In genomic region chr19:51000426-51000825, GRCh38 we compare ENCODE assay signal across 25 cellular contexts. TPM values are rescaled to one million over a fixed set of nuclear protein-coding genes. Genes with fewer than 3 reads are reported as not detected.
A peak's percentile ranks its signal among the peaks of the same experiment; 100 is the strongest.
DNase-seq lines count a peak whose midpoint lies in the region; ATAC-seq, FAIRE-seq and TF ChIP-seq lines count a peak whose summit lies in the region.
"Had no signal": no experiment of that assay in that cellular context is flagged by ENCODE, and none has a peak within 500 bp of the region (broad histone marks: within the 10 kb centered on the region; RNA-seq: fewer than 3 reads in every experiment).

No MANE protein-coding gene starts in this region.

- in situ Hi-C loops in K562 (cut with MboI) = no loop called here

- TSS peak; percentile 53 for BruUV-seq in HCT116 (replicated peaks; lab: Mats Ljungman, UMichigan)
- BruUV-seq in K562 (replicated peaks; lab: Mats Ljungman, UMichigan) = no TSS peak

- peak overlapping the region; percentile 77; the same call in 1 of the 2 replicates for H3K27ac ChIP-seq in HCT116 (ENCODE audit: low read depth, low read length)
- no peak overlapping the region for H3K27ac ChIP-seq in K562 (ENCODE audit: extremely low read depth, low read depth, low read length)
- H3K27ac ChIP-seq in esophagus squamous epithelium = peak overlapping the region in 3 of 4 donors; percentile 75 to 90 (median 82)
- peak overlapping the region in 14 of 21 experiments; percentile 13 to 85 (median 74) for H3K27ac ChIP-seq in skin epidermis
- H3K27ac ChIP-seq: BLaER1 treated with 17β-estradiol and CSF1 and Interleukin-3, amounts not matched to agents 10 nM and 100 nM; HL-60; SK-N-MC had no signal

- TF ChIP-seq EP300 in K562 (IDR thresholded peaks at IDR 0.05; ENCODE audit: low read length) = no peak

- CTCF ChIA-PET in HCT116 (lab: Charles Lee) (interaction anchor here (1.0 to 3.4 kb wide), 5 partner anchors 12 to 96 kb away, joined by 3 to 71 read pairs (median 3); partner anchors contain the start of gene KLK10), K562 (lab: Yijun Ruan, JAX; ENCODE audit: low intra/inter-chr PET ratio) (no interaction called here)
- CTCF ChIA-PET in activated CD4-positive, alpha-beta T cell treated with anti-CD3 and anti-CD28 coated beads for 36 hours (lab: Charles Lee) = no interaction called here

- intact Hi-C loops in HCT116 (cut with micrococcal nuclease) = loop anchor here (2.0 to 5.0 kb wide), 2 partner anchors 33 to 68 kb away; partner anchors contain the start of gene KLK6
- intact Hi-C loops in K562 (cut with micrococcal nuclease) = no loop called here
- intact Hi-C loops in esophagus squamous epithelium (cut with DNase I) = no loop called here
- intact Hi-C loops in activated CD4-positive, alpha-beta T cell treated with anti-CD3 and anti-CD28 coated beads for 36 hours (cut with DNase I, micrococcal nuclease) = no loop called here

- peaks cover 16 to 36% of the 10 kb centered on the region in 2 experiments for H3K4me1 ChIP-seq in HCT116 (ENCODE audit: control insufficient read depth in 1 of 2, insufficient read depth in 2 of 2, low read length in 2 of 2)
- H3K4me1 ChIP-seq in K562 (replicated peaks in 1 of 2; ENCODE audit: control insufficient read depth in 2 of 2, insufficient read depth in 2 of 2, low read length in 2 of 2) = peaks cover 19 to 32% of the 10 kb centered on the region in 2 experiments; a peak in 4 of 5 replicates
- peaks cover 4 to 30% (median 13%) of the 10 kb centered on the region in 3 donors for H3K4me1 ChIP-seq in esophagus squamous epithelium

- H3K27me3 ChIP-seq in HCT116 (ENCODE audit: insufficient read depth, low read length) (no peaks in the 10 kb centered on the region), K562 (ENCODE audit: control insufficient read depth in 2 of 2, insufficient read depth in 2 of 2, low read length in 2 of 2) (peaks cover 0 to 15% of the 10 kb centered on the region in 2 experiments; a peak in 3 of 5 replicates), esophagus squamous epithelium (peaks cover 0 to 56% (median 0%) of the 10 kb centered on the region in 4 donors)
- H3K27me3 ChIP-seq: BLaER1 treated with 17β-estradiol and CSF1 and Interleukin-3, amounts not matched to agents 10 nM and 100 nM had no signal

- POLR2A ChIA-PET in HCT116 (lab: Charles Lee) (interaction anchor here (0.9 to 2.6 kb wide), 5 partner anchors 13 to 67 kb away, joined by 3 to 49 read pairs (median 4); partner anchors contain the start of genes KLK10 and KLK7), K562 (lab: Yijun Ruan, JAX) (interaction anchor here (1.1 kb wide), 1 partner anchor 13 kb away, joined by 3 read pairs; no protein-coding TSS in a partner anchor)
- POLR2A ChIA-PET in activated CD4-positive, alpha-beta T cell treated with anti-CD3 and anti-CD28 coated beads for 36 hours (lab: Charles Lee) = no interaction called here

- H2AFZ ChIP-seq in HCT116 (ENCODE audit: low read depth, low read length, poor library complexity, severe bottlenecking) = no peak overlapping the region
- peak overlapping the region; percentile 97 for H2AFZ ChIP-seq in K562 (ENCODE audit: low read depth, low read length)

- no peaks in the 10 kb centered on the region for H3K9me2 ChIP-seq in HCT116 (ENCODE audit: insufficient read depth)

- H3K9me3 Mint-ChIP-seq in activated CD4-positive, alpha-beta T cell treated with anti-CD3 and anti-CD28 coated beads for 36 hours (ENCODE audit: low read depth) = no peaks in the 10 kb centered on the region
- peaks cover 0 to 3% of the 10 kb centered on the region in 2 donors for H3K9me3 Mint-ChIP-seq in stimulated activated naive B cell treated with anti-CD40 and anti-IgM and Interleukin-4, amounts not matched to agents 10 μg/mL and 1 μg/mL and 100 μg/mL, for 72 hours

- no peak for DNase-seq in HCT116 (ENCODE audit: low read depth, low spot score)
- DNase-seq in K562 (ENCODE audit: extremely low read depth in 1 of 4, low spot score in 3 of 4) = no peak
- no peak for DNase-seq in esophagus squamous epithelium (lab: John Stamatoyannopoulos, UW)
- no peak for DNase-seq in activated CD4-positive, alpha-beta T cell treated with anti-CD3 and anti-CD28 coated beads for 36 hours
- no peak for DNase-seq in stimulated activated naive B cell treated with anti-CD40 and anti-IgM and Interleukin-4, amounts not matched to agents 10 μg/mL and 1 μg/mL and 100 μg/mL, for 72 hours
- DNase-seq: Kasumi-1, MM.1S, NCI-H1092, NCI-H1436 treated with DMSO at 0.1 percent for 48 hours, NCI-H2029, NCI-H345, NCI-H524 treated with DMSO at 0.1 percent for 48 hours had no signal

- no peak overlapping the region for H3K4me3 Mint-ChIP-seq in activated CD4-positive, alpha-beta T cell treated with anti-CD3 and anti-CD28 coated beads for 36 hours
- no peak overlapping the region for H3K4me3 Mint-ChIP-seq in stimulated activated naive B cell treated with anti-CD40 and anti-IgM and Interleukin-4, amounts not matched to agents 10 μg/mL and 1 μg/mL and 100 μg/mL, for 72 hours

- no peaks in the 10 kb centered on the region for H3K9me3 ChIP-seq in HCT116 (ENCODE audit: control insufficient read depth in 1 of 2, insufficient read depth in 1 of 2, low read depth in 1 of 2, low read length in 2 of 2)
- H3K9me3 ChIP-seq in K562 (replicated peaks; ENCODE audit: control insufficient read depth, insufficient read depth, low read depth, low read length) = no peaks in the 10 kb centered on the region
- H3K9me3 ChIP-seq in esophagus squamous epithelium = no peaks in the 10 kb centered on the region
- H3K9me3 ChIP-seq: BLaER1 treated with 17β-estradiol and CSF1 and Interleukin-3, amounts not matched to agents 10 nM and 100 nM had no signal

- H3K9ac ChIP-seq in HCT116 (ENCODE audit: low read length) (peak overlapping the region; percentile 91), K562 (ENCODE audit: insufficient read depth in 1 of 2, low read depth in 2 of 2, low read length in 2 of 2) (peak overlapping the region in 1 of 2 experiments; percentile 53; a peak in 1 of 4 replicates)
- H3K9ac ChIP-seq: BLaER1 treated with 17β-estradiol and CSF1 and Interleukin-3, amounts not matched to agents 10 nM and 100 nM had no signal

- TF ChIP-seq POLR2A in HCT116 (IDR thresholded peaks at IDR 0.05; ENCODE audit: borderline replicate concordance, extremely low read depth, insufficient read depth, insufficient read length) (no peak), K562 (conservative IDR thresholded peaks at IDR 0.05) (no peak), esophagus squamous epithelium (IDR thresholded peaks at IDR 0.05) (no peak)

- no peak for TF ChIP-seq CTCF in HCT116 (IDR thresholded peaks at IDR 0.05 in 2 of 3, conservative IDR thresholded peaks at IDR 0.05 in 1 of 3; ENCODE audit: borderline replicate concordance in 1 of 3, insufficient read depth in 1 of 3, low read depth in 2 of 3, low read length in 2 of 3)
- TF ChIP-seq CTCF in K562 (IDR thresholded peaks at IDR 0.05 in 2 of 3, conservative IDR thresholded peaks at IDR 0.05 in 1 of 3; ENCODE audit: insufficient read depth in 2 of 3, low read depth in 1 of 3, low read length in 3 of 3) = no peak
- TF ChIP-seq CTCF in esophagus squamous epithelium (IDR thresholded peaks at IDR 0.05) = no peak

- 51% methylated on average over 10 of the region's 10 CpGs for WGBS in K562 (ENCODE audit: insufficient coverage, low coverage, missing lambda C conversion rate)
- WGBS in esophagus squamous epithelium, 2 donors = 40 to 50% methylated on average over 1 of the region's 10 CpGs

- H3K36me3 Mint-ChIP-seq in activated CD4-positive, alpha-beta T cell treated with anti-CD3 and anti-CD28 coated beads for 36 hours (ENCODE audit: low read depth) = no peaks in the 10 kb centered on the region
- H3K36me3 Mint-ChIP-seq in stimulated activated naive B cell treated with anti-CD40 and anti-IgM and Interleukin-4, amounts not matched to agents 10 μg/mL and 1 μg/mL and 100 μg/mL, for 72 hours = no peaks in the 10 kb centered on the region
- H3K36me3 Mint-ChIP-seq: IgD-negative memory B cell had no signal

- FAIRE-seq in K562 (lab: Jason Lieb, UNC) = no peak
- FAIRE-seq: D721Med, GM12892, GM18507, H54 had no signal

- H3K36me3 ChIP-seq in HCT116 (ENCODE audit: control insufficient read depth in 1 of 2, insufficient read depth in 2 of 2, low read length in 2 of 2) (peaks cover 0 to 6% of the 10 kb centered on the region in 2 experiments; a peak in 1 of 4 replicates), K562 (ENCODE audit: control insufficient read depth, insufficient read depth, low read length) (no peaks in the 10 kb centered on the region), esophagus squamous epithelium (no peaks in the 10 kb centered on the region)
- H3K36me3 ChIP-seq: BLaER1 treated with 17β-estradiol and CSF1 and Interleukin-3, amounts not matched to agents 10 nM and 100 nM had no signal

- no peak for TF ChIP-seq RAD21 in HCT116 (IDR thresholded peaks at IDR 0.05; ENCODE audit: low read depth)
- no peak for TF ChIP-seq RAD21 in K562 (CRISPR knock-in tag; conservative IDR thresholded peaks at IDR 0.05 in 1 of 2, IDR thresholded peaks at IDR 0.05 in 1 of 2)

- H3K27me3 Mint-ChIP-seq in activated CD4-positive, alpha-beta T cell treated with anti-CD3 and anti-CD28 coated beads for 36 hours = peaks cover 27% of the 10 kb centered on the region
- H3K27me3 Mint-ChIP-seq in stimulated activated naive B cell treated with anti-CD40 and anti-IgM and Interleukin-4, amounts not matched to agents 10 μg/mL and 1 μg/mL and 100 μg/mL, for 72 hours = peaks cover 52 to 69% of the 10 kb centered on the region in 2 donors

- H3K9me1 ChIP-seq in K562 (ENCODE audit: control insufficient read depth, insufficient read depth, low read length) = no peaks in the 10 kb centered on the region

- no peaks in the 10 kb centered on the region for H3K4me1 Mint-ChIP-seq in activated CD4-positive, alpha-beta T cell treated with anti-CD3 and anti-CD28 coated beads for 36 hours
- H3K4me1 Mint-ChIP-seq in stimulated activated naive B cell treated with anti-CD40 and anti-IgM and Interleukin-4, amounts not matched to agents 10 μg/mL and 1 μg/mL and 100 μg/mL, for 72 hours = peaks cover 0 to 5% of the 10 kb centered on the region in 2 donors

- peaks cover 11% of the 10 kb centered on the region; the same call in 1 of the 2 replicates for H3K79me2 ChIP-seq in HCT116 (ENCODE audit: insufficient read depth, low read length)
- H3K79me2 ChIP-seq in K562 (ENCODE audit: control insufficient read depth, insufficient read depth, low read length) = no peaks in the 10 kb centered on the region

- RAD21 ChIA-PET in HCT116 (lab: Charles Lee; ENCODE audit: low non-redundant PET in 1 of 2, low total read pairs in 2 of 2, uncharacterized antibody in 2 of 2, unreplicated experiment in 2 of 2) = no interaction called here

- H4K20me1 ChIP-seq in HCT116 (ENCODE audit: insufficient read depth) (no peaks in the 10 kb centered on the region), K562 (replicated peaks; ENCODE audit: control insufficient read depth, insufficient read depth, low read length) (no peaks in the 10 kb centered on the region)
- H4K20me1 ChIP-seq: BLaER1 treated with 17β-estradiol and CSF1 and Interleukin-3, amounts not matched to agents 10 nM and 100 nM had no signal

- ATAC-seq in HCT116 (no peak), K562 (no peak), HG03442 (IDR thresholded peaks at IDR 0.05; ENCODE audit: unreplicated experiment) (no peak)
- no peak for ATAC-seq in activated CD4-positive, alpha-beta T cell treated with anti-CD3 and anti-CD28 coated beads for 36 hours
- no peak for ATAC-seq in stimulated activated naive B cell treated with anti-CD40 and anti-IgM and Interleukin-4, amounts not matched to agents 10 μg/mL and 1 μg/mL and 100 μg/mL, for 72 hours (replicated peaks)
- ATAC-seq: Panc1, Right ventricle myocardium inferior had no signal

- H3K4me2 ChIP-seq in HCT116 (ENCODE audit: low read length) = peak overlapping the region; percentile 100
- H3K4me2 ChIP-seq in K562 (ENCODE audit: insufficient read depth, low read length) = peak overlapping the region; percentile 29
- H3K4me2 ChIP-seq: BLaER1 treated with 17β-estradiol and CSF1 and Interleukin-3, amounts not matched to agents 10 nM and 100 nM had no signal

- H3K27ac Mint-ChIP-seq in activated CD4-positive, alpha-beta T cell treated with anti-CD3 and anti-CD28 coated beads for 36 hours = no peak overlapping the region
- no peak overlapping the region for H3K27ac Mint-ChIP-seq in stimulated activated naive B cell treated with anti-CD40 and anti-IgM and Interleukin-4, amounts not matched to agents 10 μg/mL and 1 μg/mL and 100 μg/mL, for 72 hours
- H3K27ac Mint-ChIP-seq: IgD-negative memory B cell had no signal

- H3K4me3 ChIP-seq in HCT116 (replicated peaks in 1 of 2; ENCODE audit: low read depth in 1 of 2, low read length in 2 of 2) (peak overlapping the region; percentile 78 to 88), K562 (no peak overlapping the region), esophagus squamous epithelium (peak overlapping the region; percentile 37 to 49 (median 40)), skin epidermis (peak overlapping the region; percentile 3 to 38 (median 25))
- H3K4me3 ChIP-seq: BLaER1 treated with 17β-estradiol and CSF1 and Interleukin-3, amounts not matched to agents 10 nM and 100 nM; SK-N-MC had no signal

RNA-seq across cellular contexts. Expression of gene KLK8, which starts 1.0 kb away (rescaled TPM):
- total RNA-seq in HCT116 (2021; ENCODE audit: unreplicated experiment) = 92.8 TPM
- 149 and 150 TPM in 2 replicates for polyA plus RNA-seq in HCT116 (2012)
- total RNA-seq in K562 (2011; cell fraction: chromatin; rRNA removed; ENCODE audit: low replicate concordance) = 0.93 TPM in 1 of 2 replicates, not detected in the other
- 0.66 and 2.2 TPM in 2 replicates for total RNA-seq in K562 (2011; cell fraction: nucleolus; rRNA removed)
- 1.2 and 3.7 TPM in 2 replicates for total RNA-seq in K562 (2011; cell fraction: nucleoplasm; rRNA removed)
- total RNA-seq in K562 (2014; rRNA removed) = 0.45 TPM in 1 of 2 replicates, not detected in the other
- 0.40 TPM in 1 of 2 replicates, not detected in the other for total RNA-seq in K562 (2014; rRNA removed; fragmentation: Illumina TruSeq; extraction: Trizol)
- 0.41 and 0.76 TPM in 2 replicates for total RNA-seq in K562 (2015; rRNA removed; fragmentation: Illumina TruSeq; extraction: Trizol)
- 1.4 TPM in 2 replicates for total RNA-seq in K562 (2021)
- polyA plus RNA-seq in K562 (2011; rRNA removed) = 0.62 and 0.79 TPM in 2 replicates
- 0.65 and 1.9 TPM in 2 replicates for polyA plus RNA-seq in K562 (2011; cell fraction: cytosol; rRNA removed)
- 0.72 and 2.0 TPM in 2 replicates for polyA plus RNA-seq in K562 (2011; cell fraction: nucleus; rRNA removed)
- polyA plus RNA-seq in K562 (2012) = 1.6 and 3.0 TPM in 2 replicates
- polyA plus RNA-seq in K562 (2014; fragmentation: Illumina TruSeq; extraction: Trizol) = 0.44 and 0.49 TPM in 2 replicates
- polyA plus RNA-seq in K562 (2014; fragmentation: Nextera tagmentation; extraction: Ambion mirVana) = 1 to 10 TPM in 1 of 2 experiments, under 1 TPM in 1; 0.37 to 1.7 TPM
- polyA plus RNA-seq in K562 (2014; rRNA removed) = 1.1 and 1.4 TPM in 2 replicates
- not detected in 2 replicates for polyA minus RNA-seq in K562 (2011; rRNA and poly(A)+ RNA removed)
- polyA minus RNA-seq in K562 (2011; cell fraction: cytosol; rRNA and poly(A)+ RNA removed) = not detected in 2 replicates
- 0.67 TPM in 1 of 2 replicates, not detected in the other for polyA minus RNA-seq in K562 (2011; cell fraction: nucleus; rRNA and poly(A)+ RNA removed)
- 100 to 1,000 TPM in 3 of 4 donors, 10 to 100 TPM in 1; 32.8 to 235 (median 191) TPM for total RNA-seq in esophagus squamous epithelium
- not detected for total RNA-seq in activated CD4-positive, alpha-beta T cell treated with anti-CD3 and anti-CD28 coated beads for 36 hours
- total RNA-seq: HT1080, Right ventricle myocardium inferior had no signal
- polyA plus RNA-seq: IgD-negative memory B cell had no signal

RNA-seq across cellular contexts. Expression of gene KLK7, which starts 16.7 kb away (rescaled TPM):
- total RNA-seq in HCT116 (2021; ENCODE audit: unreplicated experiment) = 30.5 TPM
- polyA plus RNA-seq in HCT116 (2012) = 31.4 and 34.2 TPM in 2 replicates
- not detected in 2 replicates for total RNA-seq in K562 (2011; cell fraction: chromatin; rRNA removed; ENCODE audit: low replicate concordance)
- total RNA-seq in K562 (2011; cell fraction: nucleolus; rRNA removed) = not detected in 2 replicates
- total RNA-seq in K562 (2011; cell fraction: nucleoplasm; rRNA removed) = not detected in 2 replicates
- total RNA-seq in K562 (2014; rRNA removed) = not detected in 2 replicates
- not detected in 2 replicates for total RNA-seq in K562 (2014; rRNA removed; fragmentation: Illumina TruSeq; extraction: Trizol)
- total RNA-seq in K562 (2015; rRNA removed; fragmentation: Illumina TruSeq; extraction: Trizol) = not detected in 2 replicates
- not detected in 2 replicates for total RNA-seq in K562 (2021)
- polyA plus RNA-seq in K562 (2011; rRNA removed) = not detected in 2 replicates
- 0.06 TPM in 1 of 2 replicates, not detected in the other for polyA plus RNA-seq in K562 (2011; cell fraction: cytosol; rRNA removed)
- polyA plus RNA-seq in K562 (2011; cell fraction: nucleus; rRNA removed) = not detected in 2 replicates
- polyA plus RNA-seq in K562 (2012) = 0.08 TPM in 1 of 2 replicates, not detected in the other
- not detected in 2 replicates for polyA plus RNA-seq in K562 (2014; fragmentation: Illumina TruSeq; extraction: Trizol)
- polyA plus RNA-seq in K562 (2014; fragmentation: Nextera tagmentation; extraction: Ambion mirVana) = under 1 TPM in 1 of 2 experiments, not detected in 1; 0.03 TPM
- polyA plus RNA-seq in K562 (2014; rRNA removed) = not detected in 2 replicates
- not detected in 2 replicates for polyA minus RNA-seq in K562 (2011; rRNA and poly(A)+ RNA removed)
- not detected in 2 replicates for polyA minus RNA-seq in K562 (2011; cell fraction: cytosol; rRNA and poly(A)+ RNA removed)
- polyA minus RNA-seq in K562 (2011; cell fraction: nucleus; rRNA and poly(A)+ RNA removed) = not detected in 2 replicates
- 100 to 1,000 TPM in 3 of 4 donors, 1 to 10 TPM in 1; 9.5 to 309 (median 198) TPM for total RNA-seq in esophagus squamous epithelium
- not detected for total RNA-seq in activated CD4-positive, alpha-beta T cell treated with anti-CD3 and anti-CD28 coated beads for 36 hours
- total RNA-seq: HT1080, Right ventricle myocardium inferior had no signal
- polyA plus RNA-seq: IgD-negative memory B cell had no signal

RNA-seq across cellular contexts. Expression of gene KLK10, which starts 19.1 kb away (rescaled TPM):
- total RNA-seq in HCT116 (2021; ENCODE audit: unreplicated experiment) (33.6 TPM), K562 (2014; rRNA removed) (not detected in 2 replicates), K562 (2014; rRNA removed; fragmentation: Illumina TruSeq; extraction: Trizol) (not detected in 2 replicates), K562 (2015; rRNA removed; fragmentation: Illumina TruSeq; extraction: Trizol) (not detected in 2 replicates), K562 (2021) (0.11 TPM in 1 of 2 replicates, not detected in the other), esophagus squamous epithelium (100 to 1,000 TPM in 3 of 4 donors, 10 to 100 TPM in 1; 73.4 to 816 (median 310) TPM)
- polyA plus RNA-seq in HCT116 (2012) = 37.4 and 37.8 TPM in 2 replicates
- not detected in 2 replicates for total RNA-seq in K562 (2011; cell fraction: chromatin; rRNA removed; ENCODE audit: low replicate concordance)
- not detected in 2 replicates for total RNA-seq in K562 (2011; cell fraction: nucleolus; rRNA removed)
- total RNA-seq in K562 (2011; cell fraction: nucleoplasm; rRNA removed) = 0.46 TPM in 1 of 2 replicates, not detected in the other
- polyA plus RNA-seq in K562 (2011; rRNA removed) (not detected in 2 replicates), K562 (2014; fragmentation: Illumina TruSeq; extraction: Trizol) (not detected in 2 replicates), K562 (2014; fragmentation: Nextera tagmentation; extraction: Ambion mirVana) (not detected), K562 (2014; rRNA removed) (not detected in 2 replicates)
- polyA plus RNA-seq in K562 (2011; cell fraction: cytosol; rRNA removed) = 0.18 TPM in 1 of 2 replicates, not detected in the other
- polyA plus RNA-seq in K562 (2011; cell fraction: nucleus; rRNA removed) = not detected in 2 replicates
- polyA plus RNA-seq in K562 (2012) = 0.03 and 0.08 TPM in 2 replicates
- not detected in 2 replicates for polyA minus RNA-seq in K562 (2011; rRNA and poly(A)+ RNA removed)
- not detected in 2 replicates for polyA minus RNA-seq in K562 (2011; cell fraction: cytosol; rRNA and poly(A)+ RNA removed)
- not detected in 2 replicates for polyA minus RNA-seq in K562 (2011; cell fraction: nucleus; rRNA and poly(A)+ RNA removed)
- not detected for total RNA-seq in activated CD4-positive, alpha-beta T cell treated with anti-CD3 and anti-CD28 coated beads for 36 hours
- total RNA-seq: HT1080, Right ventricle myocardium inferior had no signal
- polyA plus RNA-seq: IgD-negative memory B cell had no signal

RNA-seq across cellular contexts. Expression of gene KLK11, which starts 26.0 kb away (rescaled TPM):
- not detected for total RNA-seq in HCT116 (2021; ENCODE audit: unreplicated experiment)
- 1.5 and 1.6 TPM in 2 replicates for polyA plus RNA-seq in HCT116 (2012)
- not detected in 2 replicates for total RNA-seq in K562 (2011; cell fraction: chromatin; rRNA removed; ENCODE audit: low replicate concordance)
- not detected in 2 replicates for total RNA-seq in K562 (2011; cell fraction: nucleolus; rRNA removed)
- total RNA-seq in K562 (2011; cell fraction: nucleoplasm; rRNA removed) = not detected in 2 replicates
- not detected in 2 replicates for total RNA-seq in K562 (2014; rRNA removed)
- total RNA-seq in K562 (2014; rRNA removed; fragmentation: Illumina TruSeq; extraction: Trizol) = not detected in 2 replicates
- total RNA-seq in K562 (2015; rRNA removed; fragmentation: Illumina TruSeq; extraction: Trizol) = not detected in 2 replicates
- not detected in 2 replicates for total RNA-seq in K562 (2021)
- not detected in 2 replicates for polyA plus RNA-seq in K562 (2011; rRNA removed)
- not detected in 2 replicates for polyA plus RNA-seq in K562 (2011; cell fraction: cytosol; rRNA removed)
- polyA plus RNA-seq in K562 (2011; cell fraction: nucleus; rRNA removed) = not detected in 2 replicates
- not detected in 2 replicates for polyA plus RNA-seq in K562 (2012)
- polyA plus RNA-seq in K562 (2014; fragmentation: Illumina TruSeq; extraction: Trizol) = not detected in 2 replicates
- polyA plus RNA-seq in K562 (2014; fragmentation: Nextera tagmentation; extraction: Ambion mirVana) = not detected
- polyA plus RNA-seq in K562 (2014; rRNA removed) = not detected in 2 replicates
- polyA minus RNA-seq in K562 (2011; rRNA and poly(A)+ RNA removed) = not detected in 2 replicates
- polyA minus RNA-seq in K562 (2011; cell fraction: cytosol; rRNA and poly(A)+ RNA removed) = not detected in 2 replicates
- not detected in 2 replicates for polyA minus RNA-seq in K562 (2011; cell fraction: nucleus; rRNA and poly(A)+ RNA removed)
- 100 to 1,000 TPM; 171 to 460 (median 244) TPM for total RNA-seq in esophagus squamous epithelium
- not detected for total RNA-seq in activated CD4-positive, alpha-beta T cell treated with anti-CD3 and anti-CD28 coated beads for 36 hours
- total RNA-seq: HT1080, Right ventricle myocardium inferior had no signal
- polyA plus RNA-seq: IgD-negative memory B cell had no signal

RNA-seq across cellular contexts. Expression of gene KLK6, which starts 31.0 kb away (rescaled TPM):
- total RNA-seq in HCT116 (2021; ENCODE audit: unreplicated experiment) (40.5 TPM), K562 (2014; rRNA removed) (not detected in 2 replicates), K562 (2014; rRNA removed; fragmentation: Illumina TruSeq; extraction: Trizol) (not detected in 2 replicates), K562 (2015; rRNA removed; fragmentation: Illumina TruSeq; extraction: Trizol) (not detected in 2 replicates), K562 (2021) (not detected in 2 replicates), esophagus squamous epithelium (100 to 1,000 TPM in 2 of 4 donors, 10 to 100 TPM in 1, 1 to 10 TPM in 1; 6.1 to 160 (median 102) TPM)
- polyA plus RNA-seq in HCT116 (2012) = 72.9 and 87.4 TPM in 2 replicates
- total RNA-seq in K562 (2011; cell fraction: chromatin; rRNA removed; ENCODE audit: low replicate concordance) = not detected in 2 replicates
- not detected in 2 replicates for total RNA-seq in K562 (2011; cell fraction: nucleolus; rRNA removed)
- total RNA-seq in K562 (2011; cell fraction: nucleoplasm; rRNA removed) = not detected in 2 replicates
- polyA plus RNA-seq in K562 (2011; rRNA removed) (not detected in 2 replicates), K562 (2014; fragmentation: Illumina TruSeq; extraction: Trizol) (not detected in 2 replicates), K562 (2014; fragmentation: Nextera tagmentation; extraction: Ambion mirVana) (not detected), K562 (2014; rRNA removed) (not detected in 2 replicates)
- polyA plus RNA-seq in K562 (2011; cell fraction: cytosol; rRNA removed) = not detected in 2 replicates
- 0.11 TPM in 1 of 2 replicates, not detected in the other for polyA plus RNA-seq in K562 (2011; cell fraction: nucleus; rRNA removed)
- not detected in 2 replicates for polyA plus RNA-seq in K562 (2012)
- polyA minus RNA-seq in K562 (2011; rRNA and poly(A)+ RNA removed) = not detected in 2 replicates
- polyA minus RNA-seq in K562 (2011; cell fraction: cytosol; rRNA and poly(A)+ RNA removed) = not detected in 2 replicates
- not detected in 2 replicates for polyA minus RNA-seq in K562 (2011; cell fraction: nucleus; rRNA and poly(A)+ RNA removed)
- not detected for total RNA-seq in activated CD4-positive, alpha-beta T cell treated with anti-CD3 and anti-CD28 coated beads for 36 hours
- total RNA-seq: HT1080, Right ventricle myocardium inferior had no signal
- polyA plus RNA-seq: IgD-negative memory B cell had no signal

Comparison
In these comparisons a context has a peak if more than half of its experiments do, and no peak if none do; other contexts are left out.
1. RNA of gene KLK8, which starts 1.0 kb away (total RNA-seq): 32.8 to 235 TPM in esophagus squamous epithelium and 92.8 TPM in HCT116 (single experiment); 0.40 to 3.7 TPM in K562 and not detected in activated CD4-positive, alpha-beta T cell treated with anti-CD3 and anti-CD28 coated beads for 36 hours; every median in the first group is over 4 times any median in the second.
2. RNA of gene KLK7, which starts 16.7 kb away (total RNA-seq): 9.5 to 309 TPM in esophagus squamous epithelium and 30.5 TPM in HCT116 (single experiment); not detected in K562 and not detected in activated CD4-positive, alpha-beta T cell treated with anti-CD3 and anti-CD28 coated beads for 36 hours; every median in the first group is over 10 times any median in the second.
3. RNA of gene KLK10, which starts 19.1 kb away (total RNA-seq): 73.4 to 816 TPM in esophagus squamous epithelium and 33.6 TPM in HCT116 (single experiment); 0.11 to 0.46 TPM in K562 and not detected in activated CD4-positive, alpha-beta T cell treated with anti-CD3 and anti-CD28 coated beads for 36 hours; every median in the first group is over 10 times any median in the second.
4. Of the 22 proteins assayed by ChIP-seq in both K562 and HCT116: peak only in K562: none; only in HCT116: ZFX; in both: none; in neither: 21.